ENCODE assay signal across 8 cellular contexts in the genomic region with DNA sequence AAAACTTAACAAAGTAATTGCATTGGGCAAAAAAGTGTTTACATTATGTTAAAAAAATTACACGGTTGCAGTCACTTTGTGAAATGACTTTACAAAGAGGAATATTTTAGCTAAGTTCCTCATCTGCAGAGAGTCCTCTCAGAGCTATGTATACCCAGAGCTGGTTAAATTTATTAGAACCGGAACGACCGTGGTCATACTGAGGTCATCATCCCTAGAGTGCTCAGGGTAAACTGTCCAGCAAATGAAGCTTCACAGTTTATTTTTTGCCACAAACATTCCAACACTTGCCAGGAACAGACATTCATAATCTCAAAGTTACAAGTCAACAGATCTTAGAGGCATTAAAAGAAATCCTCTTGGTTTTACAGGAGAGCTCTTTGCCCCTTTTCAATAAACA. TPM values are rescaled to one million over a fixed set of nuclear protein-coding genes. Genes with fewer than 3 reads are reported as not detected.
DNase-seq lines count a peak whose midpoint lies in the region; ATAC-seq and TF ChIP-seq lines count a peak whose summit lies in the region.

No MANE protein-coding gene starts in this region.

- no peak for TF ChIP-seq CTCF in heart right ventricle (IDR thresholded peaks at IDR 0.05)

- no peak for DNase-seq in activated CD4-positive, alpha-beta T cell treated with anti-CD3 and anti-CD28 coated beads, Interleukin-2, amount 10 ng/mL, durations not matched to agents 24 days and 14 days
- no peak for DNase-seq in activated CD4-positive, alpha-beta T cell treated with anti-CD3 and anti-CD28 coated beads for 1 hour
- no peak for DNase-seq in T-cell
- no peak for DNase-seq in heart right ventricle
- DNase-seq in stimulated activated naive B cell treated with anti-CD40 and anti-IgM and Interleukin-4, amounts not matched to agents 10 μg/mL and 1 μg/mL and 100 μg/mL, for 72 hours, result no peak
- DNase-seq in T-helper 9 cell, result no peak
- no peak for DNase-seq in NK-92 (lab: John Stamatoyannopoulos, UW; ENCODE audit: unreplicated experiment)

- no peak overlapping the region for H3K27ac Mint-ChIP-seq in activated CD4-positive, alpha-beta T cell treated with anti-CD3 and anti-CD28 coated beads, Interleukin-2, amount 10 ng/mL, durations not matched to agents 24 days and 14 days
- H3K27ac Mint-ChIP-seq in T-cell, result no peak overlapping the region
- H3K27ac Mint-ChIP-seq in stimulated activated naive B cell treated with anti-CD40 and anti-IgM and Interleukin-4, amounts not matched to agents 10 μg/mL and 1 μg/mL and 100 μg/mL, for 72 hours, result peak overlapping the region; percentile 88

- WGBS in heart right ventricle, 2 donors, result 10 to 20% methylated on average over 4 of the region's 4 CpGs

- no peak for ATAC-seq in T-cell (replicated peaks in 1 of 4)
- ATAC-seq in heart right ventricle, result peak in 4 of 8 donors; percentile 30 to 46 (median 33)
- ATAC-seq in stimulated activated naive B cell treated with anti-CD40 and anti-IgM and Interleukin-4, amounts not matched to agents 10 μg/mL and 1 μg/mL and 100 μg/mL, for 72 hours (replicated peaks), result peak; percentile 28 to 44
- ATAC-seq in GM18519 (IDR thresholded peaks at IDR 0.05; ENCODE audit: low FRiP score, unreplicated experiment), result no peak

- peaks cover 0 to 15% (median 0%) of the 10 kb centered on the region in 9 donors for H3K36me3 ChIP-seq in heart right ventricle

- CTCF ChIA-PET in T-cell (lab: Charles Lee), result interaction anchor here in 1 of 2 donors (2.4 kb wide), 1 partner anchor 185 kb away, joined by 7 read pairs; no protein-coding TSS in a partner anchor

- H3K27me3 ChIP-seq in heart right ventricle, result no peaks in the 10 kb centered on the region

- peaks cover 31% of the 10 kb centered on the region for H3K36me3 Mint-ChIP-seq in activated CD4-positive, alpha-beta T cell treated with anti-CD3 and anti-CD28 coated beads, Interleukin-2, amount 10 ng/mL, durations not matched to agents 24 days and 14 days (ENCODE audit: low read depth)
- no peaks in the 10 kb centered on the region for H3K36me3 Mint-ChIP-seq in T-cell
- peaks cover 5 to 8% of the 10 kb centered on the region in 2 donors for H3K36me3 Mint-ChIP-seq in stimulated activated naive B cell treated with anti-CD40 and anti-IgM and Interleukin-4, amounts not matched to agents 10 μg/mL and 1 μg/mL and 100 μg/mL, for 72 hours

- H3K4me3 Mint-ChIP-seq in activated CD4-positive, alpha-beta T cell treated with anti-CD3 and anti-CD28 coated beads, Interleukin-2, amount 10 ng/mL, durations not matched to agents 24 days and 14 days, result peak overlapping the region; percentile 88
- peak overlapping the region; percentile 82 to 85 (median 85) for H3K4me3 Mint-ChIP-seq in T-cell
- H3K4me3 Mint-ChIP-seq in stimulated activated naive B cell treated with anti-CD40 and anti-IgM and Interleukin-4, amounts not matched to agents 10 μg/mL and 1 μg/mL and 100 μg/mL, for 72 hours, result peak overlapping the region; percentile 86 to 92

- H3K4me1 ChIP-seq in heart right ventricle, result peaks cover 0 to 59% (median 33%) of the 10 kb centered on the region in 9 donors

- no peaks in the 10 kb centered on the region for H3K9me3 ChIP-seq in heart right ventricle

- intact Hi-C loops in activated CD4-positive, alpha-beta T cell treated with anti-CD3 and anti-CD28 coated beads, Interleukin-2, amount 10 ng/mL, durations not matched to agents 24 days and 14 days (cut with micrococcal nuclease), result loop anchor here (1.0 to 5.0 kb wide), 4 partner anchors 121 to 320 kb away; a partner anchor contains a TSS
- intact Hi-C loops in heart right ventricle (cut with DNase I), result no loop called here

- H3K27ac ChIP-seq in heart right ventricle, result peak overlapping the region in 1 of 10 donors; percentile 81

- H3K9me3 Mint-ChIP-seq in activated CD4-positive, alpha-beta T cell treated with anti-CD3 and anti-CD28 coated beads, Interleukin-2, amount 10 ng/mL, durations not matched to agents 24 days and 14 days, result peaks cover 12% of the 10 kb centered on the region
- peaks cover 0 to 7% (median 5%) of the 10 kb centered on the region in 3 donors for H3K9me3 Mint-ChIP-seq in T-cell
- H3K9me3 Mint-ChIP-seq in stimulated activated naive B cell treated with anti-CD40 and anti-IgM and Interleukin-4, amounts not matched to agents 10 μg/mL and 1 μg/mL and 100 μg/mL, for 72 hours, result peaks cover 0 to 2% of the 10 kb centered on the region in 2 donors

- peaks cover 7% of the 10 kb centered on the region for H3K27me3 Mint-ChIP-seq in activated CD4-positive, alpha-beta T cell treated with anti-CD3 and anti-CD28 coated beads, Interleukin-2, amount 10 ng/mL, durations not matched to agents 24 days and 14 days
- H3K27me3 Mint-ChIP-seq in T-cell, result no peaks in the 10 kb centered on the region
- peaks cover 5 to 6% of the 10 kb centered on the region in 2 donors for H3K27me3 Mint-ChIP-seq in stimulated activated naive B cell treated with anti-CD40 and anti-IgM and Interleukin-4, amounts not matched to agents 10 μg/mL and 1 μg/mL and 100 μg/mL, for 72 hours

- H3K4me1 Mint-ChIP-seq in activated CD4-positive, alpha-beta T cell treated with anti-CD3 and anti-CD28 coated beads, Interleukin-2, amount 10 ng/mL, durations not matched to agents 24 days and 14 days, result peaks cover 37% of the 10 kb centered on the region
- peaks cover 49 to 61% (median 54%) of the 10 kb centered on the region in 3 donors for H3K4me1 Mint-ChIP-seq in T-cell
- H3K4me1 Mint-ChIP-seq in stimulated activated naive B cell treated with anti-CD40 and anti-IgM and Interleukin-4, amounts not matched to agents 10 μg/mL and 1 μg/mL and 100 μg/mL, for 72 hours, result peaks cover 25 to 30% of the 10 kb centered on the region in 2 donors

- peak overlapping the region in 9 of 10 donors; percentile 46 to 83 (median 66) for H3K4me3 ChIP-seq in heart right ventricle

- POLR2A ChIA-PET in T-cell (lab: Charles Lee), result interaction anchor here in 1 of 2 donors (0.5 to 0.6 kb wide), 2 partner anchors 28 to 182 kb away, joined by 4 read pairs; no protein-coding TSS in a partner anchor

RNA-seq across cellular contexts. Expression of a gene that starts 0.9 kb away (rescaled TPM):
- not detected in 2 replicates for total RNA-seq in activated CD4-positive, alpha-beta T cell treated with anti-CD3 and anti-CD28 coated beads, Interleukin-2, amount 10 ng/mL, durations not matched to agents 24 days and 14 days
- total RNA-seq in T-cell (1 to 10 TPM in 2 of 5 donors, under 1 TPM in 3; 0.61 to 1.5 (median 0.95) TPM), heart right ventricle (under 1 TPM in 8 of 10 donors, not detected in 2; 0.28 to 0.83 (median 0.32) TPM)
- under 1 TPM; 0.17 to 0.29 TPM for polyA plus RNA-seq in heart right ventricle

Comparison
In these comparisons a context has a peak if more than half of its experiments do, and no peak if none do; other contexts are left out.
1. ATAC-seq: peak in stimulated activated naive B cell treated with anti-CD40 and anti-IgM and Interleukin-4, amounts not matched to agents 10 μg/mL and 1 μg/mL and 100 μg/mL, for 72 hours (2 of 2); none in T-cell (0 of 4) and GM18519 (single experiment).
2. Peak in every context shown above with its lines, with median percentiles within 50 percentile points of each other: H3K4me3 Mint-ChIP-seq.